Comparison of ENCODE assay signal across 25 cellular contexts in the genomic region with DNA sequence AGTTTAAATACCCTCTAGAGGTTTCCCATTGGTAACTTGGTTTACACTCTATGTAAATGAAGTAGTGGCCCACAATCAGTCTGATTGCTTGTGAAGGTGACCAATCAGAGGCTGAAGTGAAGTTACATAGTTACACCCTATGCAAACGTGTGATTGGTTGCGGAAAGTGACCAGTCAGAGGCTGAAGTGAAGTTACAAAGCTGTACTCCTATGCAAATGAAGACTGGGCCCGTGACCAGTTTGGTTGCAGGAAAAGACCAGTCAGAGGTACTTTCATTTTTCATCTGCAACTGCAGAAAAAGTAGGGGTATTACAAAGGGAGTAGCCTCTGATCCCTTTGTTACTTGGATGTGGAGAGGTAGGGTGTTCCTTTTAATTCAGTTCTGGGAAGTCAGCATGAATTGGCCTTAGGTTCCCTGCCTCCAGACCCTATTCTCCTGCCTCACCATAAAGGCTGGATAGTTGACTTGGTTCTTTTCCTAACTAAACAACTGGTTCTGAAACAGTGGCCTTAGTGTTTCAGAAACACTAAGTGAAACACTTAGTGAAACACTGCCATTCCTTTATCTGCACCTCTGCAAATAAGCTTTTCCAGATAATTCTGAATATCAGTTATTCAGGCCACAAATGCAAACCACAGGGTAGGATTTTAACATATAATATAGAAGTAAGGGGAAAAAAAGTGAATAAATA. TPM values are rescaled to one million over a fixed set of nuclear protein-coding genes. Genes with fewer than 3 reads are reported as not detected.
A peak's percentile ranks its signal among the peaks of the same experiment; 100 is the strongest.
DNase-seq lines count a peak whose midpoint lies in the region; ATAC-seq, FAIRE-seq and TF ChIP-seq lines count a peak whose summit lies in the region.
"Had no signal": no experiment of that assay in that cellular context is flagged by ENCODE, and none has a peak within 500 bp of the region (broad histone marks: within the 10 kb centered on the region; RNA-seq: fewer than 3 reads in every experiment).

No MANE protein-coding gene starts in this region.

- POLR2A ChIA-PET in activated CD4-positive, alpha-beta T cell treated with anti-CD3 and anti-CD28 coated beads for 36 hours (lab: Charles Lee): no interaction called here

- H3K4me1 Mint-ChIP-seq in activated CD4-positive, alpha-beta T cell treated with anti-CD3 and anti-CD28 coated beads for 36 hours: no peaks in the 10 kb centered on the region
- no peaks in the 10 kb centered on the region for H3K4me1 Mint-ChIP-seq in natural killer cell treated with Interleukin-12 subunit alpha and Interleukin-12 subunit beta and Interleukin-15 and Interleukin-18, amount 100 ng/mL, for 72 hours (ENCODE audit: low read depth in 2 of 2)
- H3K4me1 Mint-ChIP-seq: activated B cell treated with CpG ODN at 0.5 μM for 24 hours; activated CD8-positive, alpha-beta memory T cell treated with anti-CD3 and anti-CD28 coated beads, Interleukin-2, amount 10 ng/mL, durations not matched to agents 7 days and 5 days; activated naive CD8-positive, alpha-beta T cell treated with anti-CD3 and anti-CD28 coated beads, Interleukin-2, amount 50 U/mL, for 24 hours; natural killer cell had no signal

- DNase-seq in activated CD4-positive, alpha-beta T cell treated with anti-CD3 and anti-CD28 coated beads for 36 hours: peak; percentile 11
- no peak for DNase-seq in activated CD4-positive, alpha-beta T cell treated with anti-CD3 and anti-CD28 coated beads, Interleukin-2, amount 50 U/mL, for 48 hours
- DNase-seq in RPMI7951 (ENCODE audit: low read depth) (peak; percentile 80), fibroblast of lung (ENCODE audit: low read depth in 2 of 2) (peak; percentile 25 to 27), pancreas (no peak), GDM1 (lab: John Stamatoyannopoulos, UW) (no peak)
- DNase-seq in natural killer cell treated with Interleukin-12 subunit alpha and Interleukin-12 subunit beta and Interleukin-15 and Interleukin-18, amount 100 ng/mL, for 72 hours (ENCODE audit: low spot score): no peak
- DNase-seq: 8988T; activated B cell treated with CpG ODN at 0.5 μM for 24 hours; activated CD8-positive, alpha-beta memory T cell treated with anti-CD3 and anti-CD28 coated beads, Interleukin-2, amount 10 ng/mL, durations not matched to agents 7 days and 5 days; activated naive CD8-positive, alpha-beta T cell treated with anti-CD3 and anti-CD28 coated beads, Interleukin-2, amount 50 U/mL, for 24 hours; mammary epithelial cell; natural killer cell; NCI-H2029 treated with DMSO at 0.1 percent for 48 hours; NCI-H510A treated with DMSO at 0.1 percent for 48 hours; SHP77; testis had no signal

- CTCF ChIA-PET in activated CD4-positive, alpha-beta T cell treated with anti-CD3 and anti-CD28 coated beads for 36 hours (lab: Charles Lee): interaction anchor here (1.3 kb wide), 1 partner anchor 9 kb away, joined by 4 read pairs; no protein-coding TSS in a partner anchor

- no peak for FAIRE-seq in pancreas (lab: Jason Lieb, UNC)
- FAIRE-seq: bronchial epithelial cell had no signal

- H3K27ac ChIP-seq in fibroblast of lung (ENCODE audit: insufficient read depth, low read length) (no peak overlapping the region), pancreas (peak overlapping the region in 1 of 4 donors; percentile 4)
- H3K27ac ChIP-seq: BLaER1 treated with 17β-estradiol and CSF1 and Interleukin-3, amounts not matched to agents 10 nM and 100 nM; epithelial cell of prostate; prostate gland; testis had no signal

- no peaks in the 10 kb centered on the region for H3K9me3 Mint-ChIP-seq in activated CD4-positive, alpha-beta T cell treated with anti-CD3 and anti-CD28 coated beads for 36 hours (ENCODE audit: low read depth)
- H3K9me3 Mint-ChIP-seq in natural killer cell treated with Interleukin-12 subunit alpha and Interleukin-12 subunit beta and Interleukin-15 and Interleukin-18, amount 100 ng/mL, for 72 hours: no peaks in the 10 kb centered on the region
- H3K9me3 Mint-ChIP-seq: activated B cell treated with CpG ODN at 0.5 μM for 24 hours; activated naive CD8-positive, alpha-beta T cell treated with anti-CD3 and anti-CD28 coated beads, Interleukin-2, amount 50 U/mL, for 24 hours; activated T-helper 2 cell treated with anti-CD3 and anti-CD28 coated beads, Interferon-gamma antibody, Interleukin-2, Interleukin-4, amounts not matched to agents 10 μg/mL and 5 μg/mL and 100 μg/mL, durations not matched to agents 14 hours and 24 hours and 36 hours; T-helper 1 cell treated with Interleukin-12 subunit alpha and Interleukin-12 subunit beta and Interleukin-4 antibody, amounts not matched to agents 30 μg/mL and 1 μg/mL, for 36 hours had no signal

- H3K4me3 Mint-ChIP-seq in activated CD4-positive, alpha-beta T cell treated with anti-CD3 and anti-CD28 coated beads for 36 hours: no peak overlapping the region
- no peak overlapping the region for H3K4me3 Mint-ChIP-seq in natural killer cell treated with Interleukin-12 subunit alpha and Interleukin-12 subunit beta and Interleukin-15 and Interleukin-18, amount 100 ng/mL, for 72 hours
- H3K4me3 Mint-ChIP-seq: activated B cell treated with CpG ODN at 0.5 μM for 24 hours; activated CD8-positive, alpha-beta memory T cell treated with anti-CD3 and anti-CD28 coated beads, Interleukin-2, amount 10 ng/mL, durations not matched to agents 7 days and 5 days; activated naive CD8-positive, alpha-beta T cell treated with anti-CD3 and anti-CD28 coated beads, Interleukin-2, amount 50 U/mL, for 24 hours; natural killer cell; T-helper 1 cell treated with Interleukin-12 subunit alpha and Interleukin-12 subunit beta and Interleukin-4 antibody, amounts not matched to agents 30 μg/mL and 1 μg/mL, for 36 hours had no signal

- no peak overlapping the region for H3K9ac ChIP-seq in fibroblast of lung (ENCODE audit: insufficient read depth, low read length)
- H3K9ac ChIP-seq: BLaER1 treated with 17β-estradiol and CSF1 and Interleukin-3, amounts not matched to agents 10 nM and 100 nM had no signal

- no peak overlapping the region for H3K27ac Mint-ChIP-seq in activated CD4-positive, alpha-beta T cell treated with anti-CD3 and anti-CD28 coated beads for 36 hours
- H3K27ac Mint-ChIP-seq in natural killer cell treated with Interleukin-12 subunit alpha and Interleukin-12 subunit beta and Interleukin-15 and Interleukin-18, amount 100 ng/mL, for 72 hours: no peak overlapping the region
- H3K27ac Mint-ChIP-seq: activated B cell treated with CpG ODN at 0.5 μM for 24 hours; activated CD8-positive, alpha-beta memory T cell treated with anti-CD3 and anti-CD28 coated beads, Interleukin-2, amount 10 ng/mL, durations not matched to agents 7 days and 5 days; activated naive CD8-positive, alpha-beta T cell treated with anti-CD3 and anti-CD28 coated beads, Interleukin-2, amount 50 U/mL, for 24 hours; activated T-helper 2 cell treated with anti-CD3 and anti-CD28 coated beads, Interferon-gamma antibody, Interleukin-2, Interleukin-4, amounts not matched to agents 10 μg/mL and 5 μg/mL and 100 μg/mL, durations not matched to agents 14 hours and 24 hours and 36 hours; natural killer cell; T-helper 1 cell treated with Interleukin-12 subunit alpha and Interleukin-12 subunit beta and Interleukin-4 antibody, amounts not matched to agents 30 μg/mL and 1 μg/mL, for 36 hours had no signal

- H3K9me3 ChIP-seq in fibroblast of lung (ENCODE audit: control insufficient read depth, insufficient read depth, low read depth, low read length) (no peaks in the 10 kb centered on the region), pancreas (no peaks in the 10 kb centered on the region)
- H3K9me3 ChIP-seq: prostate gland, testis had no signal

- intact Hi-C loops in activated CD4-positive, alpha-beta T cell treated with anti-CD3 and anti-CD28 coated beads for 36 hours (cut with DNase I, micrococcal nuclease): no loop called here
- intact Hi-C loops in pancreas (cut with DNase I): no loop called here

- no peaks in the 10 kb centered on the region for H3K36me3 Mint-ChIP-seq in activated CD4-positive, alpha-beta T cell treated with anti-CD3 and anti-CD28 coated beads for 36 hours (ENCODE audit: low read depth)
- H3K36me3 Mint-ChIP-seq in natural killer cell treated with Interleukin-12 subunit alpha and Interleukin-12 subunit beta and Interleukin-15 and Interleukin-18, amount 100 ng/mL, for 72 hours: no peaks in the 10 kb centered on the region
- H3K36me3 Mint-ChIP-seq: activated CD8-positive, alpha-beta memory T cell treated with anti-CD3 and anti-CD28 coated beads, Interleukin-2, amount 10 ng/mL, durations not matched to agents 7 days and 5 days; natural killer cell had no signal

- H3K4me1 ChIP-seq in fibroblast of lung (ENCODE audit: control insufficient read depth, extremely low read depth, insufficient read depth, low read length) (peaks cover 2% of the 10 kb centered on the region), pancreas (peaks cover 24 to 30% (median 24%) of the 10 kb centered on the region in 3 donors)
- H3K4me1 ChIP-seq: BLaER1 treated with 17β-estradiol and CSF1 and Interleukin-3, amounts not matched to agents 10 nM and 100 nM; prostate gland; testis had no signal

- H3K4me2 ChIP-seq in fibroblast of lung (ENCODE audit: extremely low read depth, insufficient read depth, low read length): no peak overlapping the region
- H3K4me2 ChIP-seq: BLaER1 treated with 17β-estradiol and CSF1 and Interleukin-3, amounts not matched to agents 10 nM and 100 nM; smooth muscle cell had no signal

- H3K27me3 ChIP-seq in fibroblast of lung (ENCODE audit: control insufficient read depth, insufficient read depth, low read length) (no peaks in the 10 kb centered on the region), pancreas (no peaks in the 10 kb centered on the region)
- H3K27me3 ChIP-seq: BLaER1 treated with 17β-estradiol and CSF1 and Interleukin-3, amounts not matched to agents 10 nM and 100 nM; testis had no signal

- no peaks in the 10 kb centered on the region for H3K79me2 ChIP-seq in fibroblast of lung (ENCODE audit: control insufficient read depth, insufficient read depth, low read length)

- no peaks in the 10 kb centered on the region for H4K20me1 ChIP-seq in fibroblast of lung (ENCODE audit: control insufficient read depth, extremely low read depth, insufficient read depth, low read length)
- H4K20me1 ChIP-seq: BLaER1 treated with 17β-estradiol and CSF1 and Interleukin-3, amounts not matched to agents 10 nM and 100 nM had no signal

- WGBS in pancreas, 2 donors: 74% methylated on average over 3 of the region's 3 CpGs

- peak; percentile 19 for ATAC-seq in activated CD4-positive, alpha-beta T cell treated with anti-CD3 and anti-CD28 coated beads for 36 hours
- ATAC-seq in pancreas (peak; percentile 23 to 60 (median 37)), HG03108 (IDR thresholded peaks at IDR 0.05; ENCODE audit: unreplicated experiment) (no peak)
- ATAC-seq in natural killer cell treated with Interleukin-12 subunit alpha and Interleukin-12 subunit beta and Interleukin-15 and Interleukin-18, amount 100 ng/mL, for 72 hours: no peak
- ATAC-seq: activated CD8-positive, alpha-beta memory T cell treated with anti-CD3 and anti-CD28 coated beads, Interleukin-2, amount 10 ng/mL, durations not matched to agents 7 days and 5 days; activated naive CD8-positive, alpha-beta T cell treated with anti-CD3 and anti-CD28 coated beads, Interleukin-2, amount 50 U/mL, for 24 hours; natural killer cell had no signal

- no peak for TF ChIP-seq CTCF in fibroblast of lung (conservative IDR thresholded peaks at IDR 0.05 in 1 of 2, IDR thresholded peaks at IDR 0.05 in 1 of 2; ENCODE audit: low read depth in 1 of 2, low read length in 2 of 2)
- TF ChIP-seq CTCF in pancreas (IDR thresholded peaks at IDR 0.05): no peak

- H3K4me3 ChIP-seq in fibroblast of lung (replicated peaks in 1 of 4; ENCODE audit: control extremely low read depth in 1 of 4, insufficient read depth in 1 of 4, low read depth in 3 of 4, low read length in 4 of 4): no peak overlapping the region
- H3K4me3 ChIP-seq in pancreas: no peak overlapping the region
- H3K4me3 ChIP-seq: BLaER1 treated with 17β-estradiol and CSF1 and Interleukin-3, amounts not matched to agents 10 nM and 100 nM; prostate gland; smooth muscle cell; testis had no signal

- H3K36me3 ChIP-seq in fibroblast of lung (ENCODE audit: control insufficient read depth, insufficient read depth, low read length): no peaks in the 10 kb centered on the region
- no peaks in the 10 kb centered on the region for H3K36me3 ChIP-seq in pancreas
- H3K36me3 ChIP-seq: BLaER1 treated with 17β-estradiol and CSF1 and Interleukin-3, amounts not matched to agents 10 nM and 100 nM; prostate gland had no signal

- H3K27me3 Mint-ChIP-seq in activated CD4-positive, alpha-beta T cell treated with anti-CD3 and anti-CD28 coated beads for 36 hours: no peaks in the 10 kb centered on the region
- H3K27me3 Mint-ChIP-seq in natural killer cell treated with Interleukin-12 subunit alpha and Interleukin-12 subunit beta and Interleukin-15 and Interleukin-18, amount 100 ng/mL, for 72 hours: peaks cover 0 to 6% of the 10 kb centered on the region in 2 donors
- H3K27me3 Mint-ChIP-seq: activated CD8-positive, alpha-beta memory T cell treated with anti-CD3 and anti-CD28 coated beads, Interleukin-2, amount 10 ng/mL, durations not matched to agents 7 days and 5 days; activated naive CD8-positive, alpha-beta T cell treated with anti-CD3 and anti-CD28 coated beads, Interleukin-2, amount 50 U/mL, for 24 hours had no signal

- H2AFZ ChIP-seq in fibroblast of lung (ENCODE audit: low read length): no peak overlapping the region

RNA-seq across cellular contexts. Expression of a gene that starts 39.3 kb away (rescaled TPM):
- total RNA-seq in activated CD4-positive, alpha-beta T cell treated with anti-CD3 and anti-CD28 coated beads for 36 hours: 1 to 10 TPM; 6.4 to 6.7 TPM
- total RNA-seq in RPMI7951 (2014; rRNA removed; shearing (Covaris generic)): 7.3 and 8.1 TPM in 2 replicates
- total RNA-seq in fibroblast of lung (7.4 and 9.2 TPM in 2 replicates), pancreas (10 to 100 TPM; 11.5 to 24.2 (median 16.4) TPM)
- polyA plus RNA-seq in fibroblast of lung (5.1 and 5.8 TPM in 2 replicates), pancreas (1 to 10 TPM; 4.6 to 7.3 TPM)
- 4.0 TPM in 2 replicates for polyA plus RNA-seq in fibroblast of lung (2012)
- 2.0 and 6.3 TPM in 2 replicates for polyA minus RNA-seq in fibroblast of lung (ENCODE audit: low replicate concordance)
- total RNA-seq in natural killer cell treated with Interleukin-12 subunit alpha and Interleukin-12 subunit beta and Interleukin-15 and Interleukin-18, amount 100 ng/mL, for 72 hours: 1 to 10 TPM; 1.5 to 3.5 TPM

Comparison
In these comparisons a context has a peak if more than half of its experiments do, and no peak if none do; other contexts are left out.
1. DNase-seq: peak in activated CD4-positive, alpha-beta T cell treated with anti-CD3 and anti-CD28 coated beads for 36 hours (single experiment), RPMI7951 (single experiment) and fibroblast of lung (2 of 2); none in activated CD4-positive, alpha-beta T cell treated with anti-CD3 and anti-CD28 coated beads, Interleukin-2, amount 50 U/mL, for 48 hours (0 of 2), pancreas (0 of 6), GDM1 (single experiment) and natural killer cell treated with Interleukin-12 subunit alpha and Interleukin-12 subunit beta and Interleukin-15 and Interleukin-18, amount 100 ng/mL, for 72 hours (single experiment).
2. ATAC-seq: peak in activated CD4-positive, alpha-beta T cell treated with anti-CD3 and anti-CD28 coated beads for 36 hours (single experiment) and pancreas (4 of 4); none in natural killer cell treated with Interleukin-12 subunit alpha and Interleukin-12 subunit beta and Interleukin-15 and Interleukin-18, amount 100 ng/mL, for 72 hours (0 of 2) and HG03108 (single experiment).